In genomic region chr4:52958232-52958631, GRCh38 we compare ENCODE assay signal across 23 cellular contexts.
DNase-seq lines count a peak whose midpoint lies in the region; TF ChIP-seq lines count a peak whose summit lies in the region.
"Had no signal": no experiment of that assay in that cellular context is flagged by ENCODE, and none has a peak within 500 bp of the region (broad histone marks: within the 10 kb centered on the region; RNA-seq: fewer than 3 reads in every experiment).

No MANE protein-coding gene starts in this region.

- POLR2A ChIA-PET in activated CD4-positive, alpha-beta memory T cell treated with anti-CD3 and anti-CD28 coated beads for 36 hours (lab: Charles Lee) = no interaction called here

- H3K4me3 ChIP-seq in cardiac muscle cell = no peak overlapping the region
- H3K4me3 ChIP-seq in right atrium auricular region = no peak overlapping the region
- H3K4me3 ChIP-seq in choroid plexus epithelial cell (ENCODE audit: low read depth, low read length) = no peak overlapping the region
- no peak overlapping the region for H3K4me3 ChIP-seq in muscle layer of colon (ENCODE audit: low read depth in 1 of 2, low read length in 2 of 2)
- H3K4me3 ChIP-seq in vagina = no peak overlapping the region
- H3K4me3 ChIP-seq: ascending aorta, GM12878, mucosa of descending colon had no signal

- H3K36me3 ChIP-seq in cardiac muscle cell = no peaks in the 10 kb centered on the region
- no peaks in the 10 kb centered on the region for H3K36me3 ChIP-seq in right atrium auricular region
- no peaks in the 10 kb centered on the region for H3K36me3 ChIP-seq in muscle layer of colon (ENCODE audit: insufficient read depth, low read length)
- H3K36me3 ChIP-seq in vagina = no peaks in the 10 kb centered on the region
- H3K36me3 ChIP-seq: ascending aorta, neutrophil had no signal

- no peak for TF ChIP-seq POLR2A in vagina (IDR thresholded peaks at IDR 0.05)

- no peak overlapping the region for H3K27ac Mint-ChIP-seq in activated CD4-positive, alpha-beta memory T cell treated with anti-CD3 and anti-CD28 coated beads for 36 hours
- H3K27ac Mint-ChIP-seq: activated naive CD4-positive, alpha-beta T cell treated with anti-CD3 and anti-CD28 coated beads, Interleukin-2, amount 10 ng/mL, durations not matched to agents 7 days and 5 days had no signal

- DNase-seq in cardiac muscle cell (ENCODE audit: low read depth in 1 of 2, low spot score in 1 of 2) (no peak), right atrium auricular region (ENCODE audit: low spot score) (no peak), choroid plexus epithelial cell (ENCODE audit: low read depth) (peak; percentile 19), vagina (ENCODE audit: extremely low spot score in 2 of 2) (no peak), iPS-NIHi11 (ENCODE audit: low spot score) (no peak), GM03348 (ENCODE audit: low spot score) (no peak)
- DNase-seq in activated CD4-positive, alpha-beta memory T cell treated with anti-CD3 and anti-CD28 coated beads for 36 hours = no peak
- DNase-seq: activated CD4-positive, alpha-beta T cell treated with anti-CD3 and anti-CD28 coated beads, Interleukin-2, amount 50 U/mL, for 4 hours; activated naive CD4-positive, alpha-beta T cell treated with anti-CD3 and anti-CD28 coated beads, Interleukin-2, amount 10 ng/mL, durations not matched to agents 7 days and 5 days; cortex of kidney; DMS153; GF-D8; Karpas-422; mucosa of descending colon; NCI-H1092; NCI-H2081 treated with DMSO at 0.1 percent for 48 hours; NCI-H510A; stimulated activated naive CD8-positive, alpha-beta T cell treated with anti-CD3 and anti-CD28 coated beads, Interleukin-15, Interleukin-2, amounts not matched to agents 100 U/mL and 50 U/mL, for 24 hours; T-helper 1 cell had no signal

- peaks cover 19% of the 10 kb centered on the region for H3K4me1 ChIP-seq in cardiac muscle cell (ENCODE audit: low read depth)
- H3K4me1 ChIP-seq in right atrium auricular region = peaks cover 0 to 15% of the 10 kb centered on the region in 2 donors
- peaks cover 25% of the 10 kb centered on the region for H3K4me1 ChIP-seq in muscle layer of colon (ENCODE audit: insufficient read depth, low read length)
- H3K4me1 ChIP-seq in vagina = peaks cover 15% of the 10 kb centered on the region
- H3K4me1 ChIP-seq: ascending aorta had no signal

- no peaks in the 10 kb centered on the region for H3K27me3 Mint-ChIP-seq in activated CD4-positive, alpha-beta memory T cell treated with anti-CD3 and anti-CD28 coated beads for 36 hours
- H3K27me3 Mint-ChIP-seq: activated naive CD4-positive, alpha-beta T cell treated with anti-CD3 and anti-CD28 coated beads, Interleukin-2, amount 10 ng/mL, durations not matched to agents 7 days and 5 days had no signal

- intact Hi-C loops in vagina (cut with DNase I) = no loop called here
- intact Hi-C loops in activated CD4-positive, alpha-beta memory T cell treated with anti-CD3 and anti-CD28 coated beads for 36 hours (cut with micrococcal nuclease) = loop anchor here (10.0 kb wide), 1 partner anchor 63 kb away; no protein-coding TSS in a partner anchor

- no peak overlapping the region for H3K4me3 Mint-ChIP-seq in activated CD4-positive, alpha-beta memory T cell treated with anti-CD3 and anti-CD28 coated beads for 36 hours
- H3K4me3 Mint-ChIP-seq: activated naive CD4-positive, alpha-beta T cell treated with anti-CD3 and anti-CD28 coated beads, Interleukin-2, amount 10 ng/mL, durations not matched to agents 7 days and 5 days had no signal

- H3K27ac ChIP-seq in cardiac muscle cell (peak overlapping the region; percentile 59), right atrium auricular region (peak overlapping the region in 1 of 2 donors; percentile 65), muscle layer of colon (ENCODE audit: low read depth, low read length) (peak overlapping the region; percentile 40), vagina (peak overlapping the region; percentile 10)
- H3K27ac ChIP-seq: ascending aorta, neutrophil had no signal

- H3K9ac ChIP-seq in muscle layer of colon (ENCODE audit: low read length) = no peak overlapping the region

- H3K9me3 ChIP-seq in cardiac muscle cell (ENCODE audit: low read depth) (no peaks in the 10 kb centered on the region), right atrium auricular region (no peaks in the 10 kb centered on the region), muscle layer of colon (ENCODE audit: low read length) (no peaks in the 10 kb centered on the region), vagina (no peaks in the 10 kb centered on the region)
- H3K9me3 ChIP-seq: ascending aorta, mucosa of descending colon, neutrophil had no signal

- no peaks in the 10 kb centered on the region for H3K27me3 ChIP-seq in cardiac muscle cell
- no peaks in the 10 kb centered on the region for H3K27me3 ChIP-seq in right atrium auricular region
- no peaks in the 10 kb centered on the region for H3K27me3 ChIP-seq in muscle layer of colon (ENCODE audit: control insufficient read depth in 1 of 2, insufficient read depth in 2 of 2, low read length in 2 of 2)
- H3K27me3 ChIP-seq in vagina = no peaks in the 10 kb centered on the region
- H3K27me3 ChIP-seq: ascending aorta, neutrophil had no signal

- H3K36me3 Mint-ChIP-seq in activated CD4-positive, alpha-beta memory T cell treated with anti-CD3 and anti-CD28 coated beads for 36 hours = no peaks in the 10 kb centered on the region

- no peaks in the 10 kb centered on the region for H3K9me3 Mint-ChIP-seq in activated CD4-positive, alpha-beta memory T cell treated with anti-CD3 and anti-CD28 coated beads for 36 hours
- H3K9me3 Mint-ChIP-seq: activated naive CD4-positive, alpha-beta T cell treated with anti-CD3 and anti-CD28 coated beads, Interleukin-2, amount 10 ng/mL, durations not matched to agents 7 days and 5 days had no signal

- TF ChIP-seq CTCF in cardiac muscle cell (IDR thresholded peaks at IDR 0.05; ENCODE audit: low read depth, low read length) (no peak), right atrium auricular region (IDR thresholded peaks at IDR 0.05) (no peak), choroid plexus epithelial cell (conservative IDR thresholded peaks at IDR 0.05; ENCODE audit: low read depth, low read length) (no peak), vagina (IDR thresholded peaks at IDR 0.05) (no peak)

- CTCF ChIA-PET in activated CD4-positive, alpha-beta memory T cell treated with anti-CD3 and anti-CD28 coated beads for 36 hours (lab: Charles Lee) = no interaction called here

- H3K4me1 Mint-ChIP-seq in activated CD4-positive, alpha-beta memory T cell treated with anti-CD3 and anti-CD28 coated beads for 36 hours (ENCODE audit: low read depth) = no peaks in the 10 kb centered on the region
- H3K4me1 Mint-ChIP-seq: activated naive CD4-positive, alpha-beta T cell treated with anti-CD3 and anti-CD28 coated beads, Interleukin-2, amount 10 ng/mL, durations not matched to agents 7 days and 5 days had no signal
